In genomic region chr1:200226268-200226968, GRCh38 we compare ENCODE assay signal across 10 cellular contexts.
DNase-seq lines count a peak whose midpoint lies in the region; ATAC-seq and TF ChIP-seq lines count a peak whose summit lies in the region.
"Had no signal": no experiment of that assay in that cellular context is flagged by ENCODE, and none has a peak within 500 bp of the region (broad histone marks: within the 10 kb centered on the region; RNA-seq: fewer than 3 reads in every experiment).

No MANE protein-coding gene starts in this region.

- H3K36me3 ChIP-seq in osteoblast (ENCODE audit: insufficient read depth, low read length) = no peaks in the 10 kb centered on the region

- no peaks in the 10 kb centered on the region for H3K27me3 ChIP-seq in osteoblast (ENCODE audit: insufficient read depth, low read length)

- H3K4me1 Mint-ChIP-seq in activated naive CD8-positive, alpha-beta T cell treated with anti-CD3 and anti-CD28 coated beads, Interleukin-2, amount 50 U/mL, for 24 hours = peaks cover 12% of the 10 kb centered on the region
- H3K4me1 Mint-ChIP-seq: nephron had no signal

- no peak overlapping the region for H3K4me2 ChIP-seq in osteoblast (ENCODE audit: insufficient read depth, low read length)

- no peaks in the 10 kb centered on the region for H4K20me1 ChIP-seq in osteoblast (ENCODE audit: insufficient read depth, low read length)

- H3K27me3 Mint-ChIP-seq in activated naive CD8-positive, alpha-beta T cell treated with anti-CD3 and anti-CD28 coated beads, Interleukin-2, amount 50 U/mL, for 24 hours = peaks cover 10% of the 10 kb centered on the region

- peaks cover 3% of the 10 kb centered on the region for H3K9me3 Mint-ChIP-seq in activated naive CD8-positive, alpha-beta T cell treated with anti-CD3 and anti-CD28 coated beads, Interleukin-2, amount 50 U/mL, for 24 hours
- H3K9me3 Mint-ChIP-seq: nephron had no signal

- H3K27ac Mint-ChIP-seq in activated naive CD8-positive, alpha-beta T cell treated with anti-CD3 and anti-CD28 coated beads, Interleukin-2, amount 50 U/mL, for 24 hours = peak overlapping the region; percentile 68
- H3K27ac Mint-ChIP-seq: nephron had no signal

- DNase-seq in EH (ENCODE audit: low read depth) = peak; percentile 30
- peak; percentile 33 for DNase-seq in OCI-M2 (lab: John Stamatoyannopoulos, UW; ENCODE audit: unreplicated experiment)
- DNase-seq in activated naive CD8-positive, alpha-beta T cell treated with anti-CD3 and anti-CD28 coated beads, Interleukin-2, amount 50 U/mL, for 24 hours = peak; percentile 26
- no peak for DNase-seq in osteoblast (ENCODE audit: insufficient read length, low spot score, missing footprints)
- no peak for DNase-seq in caudate nucleus (lab: John Stamatoyannopoulos, UW)
- no peak for DNase-seq in NCI-H526 (lab: John Stamatoyannopoulos, UW)

- no peaks in the 10 kb centered on the region for H3K9me3 ChIP-seq in osteoblast (ENCODE audit: low read depth, low read length)

- H3K4me3 ChIP-seq in osteoblast (ENCODE audit: insufficient read depth, low read length) = no peak overlapping the region

- peak overlapping the region; percentile 20 for H3K4me3 Mint-ChIP-seq in activated naive CD8-positive, alpha-beta T cell treated with anti-CD3 and anti-CD28 coated beads, Interleukin-2, amount 50 U/mL, for 24 hours
- H3K4me3 Mint-ChIP-seq: nephron had no signal

- no peaks in the 10 kb centered on the region for H3K36me3 Mint-ChIP-seq in activated naive CD8-positive, alpha-beta T cell treated with anti-CD3 and anti-CD28 coated beads, Interleukin-2, amount 50 U/mL, for 24 hours (ENCODE audit: low read depth)

- no peak overlapping the region for H3K27ac ChIP-seq in osteoblast (ENCODE audit: low read depth, low read length)
- no peak overlapping the region for H3K27ac ChIP-seq in caudate nucleus (ENCODE audit: low read depth, low read length)
- H3K27ac ChIP-seq: epithelial cell of prostate had no signal

- no peak for TF ChIP-seq CTCF in osteoblast (IDR thresholded peaks at IDR 0.05; ENCODE audit: extremely low read depth, low read depth, low read length)

- ATAC-seq in activated naive CD8-positive, alpha-beta T cell treated with anti-CD3 and anti-CD28 coated beads, Interleukin-2, amount 50 U/mL, for 24 hours = no peak
- no peak for ATAC-seq in HG03097 (IDR thresholded peaks at IDR 0.05; ENCODE audit: low FRiP score, unreplicated experiment)
- no peak for ATAC-seq in HG03457 (IDR thresholded peaks at IDR 0.05; ENCODE audit: unreplicated experiment)

- peak overlapping the region; percentile 62 for H2AFZ ChIP-seq in osteoblast (ENCODE audit: low read length)

- peaks cover 25% of the 10 kb centered on the region for H3K4me1 ChIP-seq in osteoblast (ENCODE audit: insufficient read depth, low read length)

- H3K79me2 ChIP-seq in osteoblast (ENCODE audit: insufficient read depth, low read length) = no peaks in the 10 kb centered on the region

Comparison
In these comparisons a context has a peak if more than half of its experiments do, and no peak if none do; other contexts are left out.
1. DNase-seq: peak in EH (single experiment), OCI-M2 (single experiment) and activated naive CD8-positive, alpha-beta T cell treated with anti-CD3 and anti-CD28 coated beads, Interleukin-2, amount 50 U/mL, for 24 hours (single experiment); none in osteoblast (single experiment), caudate nucleus (0 of 61) and NCI-H526 (0 of 2).